8 cellular contexts compared by ENCODE assay signal in the genomic region with DNA sequence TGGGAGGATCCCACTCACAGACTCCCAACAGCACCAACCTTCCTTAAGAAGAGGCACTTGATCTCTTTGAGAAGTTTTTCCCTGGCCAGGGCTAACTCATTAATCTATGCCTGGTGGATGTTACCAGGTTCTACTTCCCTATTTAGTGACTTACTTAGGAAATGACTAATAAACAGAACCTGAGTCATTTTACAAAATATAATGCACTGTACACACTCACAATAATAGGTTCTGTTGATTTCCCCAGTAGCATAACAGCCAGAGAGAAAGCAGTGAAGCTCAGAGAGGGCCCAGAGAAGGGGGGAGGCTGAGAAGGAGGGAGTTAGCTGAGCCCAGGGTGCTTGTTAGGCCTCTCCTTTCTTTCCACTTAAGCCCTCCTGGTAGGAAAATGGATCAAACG.
A peak's percentile ranks its signal among the peaks of the same experiment; 100 is the strongest.
DNase-seq lines count a peak whose midpoint lies in the region; ATAC-seq and TF ChIP-seq lines count a peak whose summit lies in the region.

No MANE protein-coding gene starts in this region.

- H3K4me3 Mint-ChIP-seq in nephron = no peak overlapping the region

- H3K27ac Mint-ChIP-seq in nephron = peak overlapping the region in 2 of 3 experiments; percentile 67 to 87

- H3K27me3 Mint-ChIP-seq in nephron (ENCODE audit: low read depth) = peaks cover 3% of the 10 kb centered on the region

- peak; percentile 98 for ATAC-seq in HG02870 (IDR thresholded peaks at IDR 0.05; ENCODE audit: unreplicated experiment)

- TF ChIP-seq CTCF in nephron (IDR thresholded peaks at IDR 0.05; ENCODE audit: unreplicated experiment in 3 of 3) (no peak), GM10266 (IDR thresholded peaks at IDR 0.05; ENCODE audit: control insufficient read depth, insufficient read depth, low read depth, missing control alignments) (no peak)

- H3K9me3 Mint-ChIP-seq in nephron = peaks cover 3% of the 10 kb centered on the region

- peaks cover 23% of the 10 kb centered on the region for H3K4me1 Mint-ChIP-seq in nephron

- DNase-seq in SKM-1 treated with dmso at 0.1 percent for 144 hours (lab: John Stamatoyannopoulos, UW; ENCODE audit: unreplicated experiment) (peak; percentile 24), SKM-1 (lab: John Stamatoyannopoulos, UW; ENCODE audit: unreplicated experiment) (no peak), NOMO-1 treated with dmso at 0.1 percent for 144 hours (lab: John Stamatoyannopoulos, UW; ENCODE audit: unreplicated experiment) (peak; percentile 23), GM10266 (ENCODE audit: extremely low spot score) (no peak)
- DNase-seq in stimulated activated CD4-positive, alpha-beta T cell treated with anti-CD3 and anti-CD28 coated beads, Interleukin-4, amount 100 ng/mL, for 24 hours = no peak
- DNase-seq in NK-92 treated with Interleukin-12 subunit alpha and Interleukin-12 subunit beta, amount 100 ng/mL, for 24 hours (lab: John Stamatoyannopoulos, UW) = no peak

- peaks cover 6% of the 10 kb centered on the region for H3K36me3 Mint-ChIP-seq in nephron (ENCODE audit: low read depth)

Comparison
In these comparisons a context has a peak if more than half of its experiments do, and no peak if none do; other contexts are left out.
1. DNase-seq: peak in SKM-1 treated with dmso at 0.1 percent for 144 hours (single experiment) and NOMO-1 treated with dmso at 0.1 percent for 144 hours (single experiment); none in SKM-1 (single experiment), GM10266 (single experiment), stimulated activated CD4-positive, alpha-beta T cell treated with anti-CD3 and anti-CD28 coated beads, Interleukin-4, amount 100 ng/mL, for 24 hours (single experiment) and NK-92 treated with Interleukin-12 subunit alpha and Interleukin-12 subunit beta, amount 100 ng/mL, for 24 hours (single experiment).